19 cellular contexts compared by ENCODE assay signal in genomic region chr20:31707258-31707615, GRCh38. TPM values are rescaled to one million over a fixed set of nuclear protein-coding genes. Genes with fewer than 3 reads are reported as not detected.
DNase-seq lines count a peak whose midpoint lies in the region; ATAC-seq and TF ChIP-seq lines count a peak whose summit lies in the region.
"Had no signal": no experiment of that assay in that cellular context is flagged by ENCODE, and none has a peak within 500 bp of the region (broad histone marks: within the 10 kb centered on the region; RNA-seq: fewer than 3 reads in every experiment).

No MANE protein-coding gene starts in this region.

- no peak overlapping the region for H3K4me3 Mint-ChIP-seq in activated T-cell treated with anti-CD3 and anti-CD28 coated beads, Interleukin-2, amount 50 U/mL, for 24 hours
- H3K4me3 Mint-ChIP-seq in activated CD8-positive, alpha-beta memory T cell treated with anti-CD3 and anti-CD28 coated beads, Interleukin-2, amount 10 ng/mL, durations not matched to agents 7 days and 5 days: no peak overlapping the region
- H3K4me3 Mint-ChIP-seq: nephron had no signal

- peaks cover 74% of the 10 kb centered on the region for H3K4me1 ChIP-seq in RWPE2 (ENCODE audit: insufficient read depth, poor library complexity, severe bottlenecking)
- peaks cover 60 to 92% of the 10 kb centered on the region in 2 donors for H3K4me1 ChIP-seq in left lung
- H3K4me1 ChIP-seq in thyroid gland: peaks cover 76 to 91% of the 10 kb centered on the region in 2 donors

- no peak for ATAC-seq in RWPE2 (ENCODE audit: low read depth)
- no peak for ATAC-seq in left lung
- ATAC-seq in activated CD8-positive, alpha-beta memory T cell treated with anti-CD3 and anti-CD28 coated beads, Interleukin-2, amount 10 ng/mL, durations not matched to agents 7 days and 5 days: no peak
- ATAC-seq: activated naive CD4-positive, alpha-beta T cell treated with anti-CD3 and anti-CD28 coated beads, Interleukin-2, amount 50 U/mL, for 72 hours; GM12878; left ventricle myocardium superior had no signal

- WGBS in thyroid gland, 2 donors: 89 to 97% methylated on average over 5 of the region's 5 CpGs

- no peak for TF ChIP-seq POLR2A in thyroid gland (IDR thresholded peaks at IDR 0.05)

- H3K27ac Mint-ChIP-seq in activated T-cell treated with anti-CD3 and anti-CD28 coated beads, Interleukin-2, amount 50 U/mL, for 24 hours: peak overlapping the region; percentile 85
- H3K27ac Mint-ChIP-seq in activated CD8-positive, alpha-beta memory T cell treated with anti-CD3 and anti-CD28 coated beads, Interleukin-2, amount 10 ng/mL, durations not matched to agents 7 days and 5 days: no peak overlapping the region

- H3K27me3 Mint-ChIP-seq in activated T-cell treated with anti-CD3 and anti-CD28 coated beads, Interleukin-2, amount 50 U/mL, for 24 hours: no peaks in the 10 kb centered on the region
- no peaks in the 10 kb centered on the region for H3K27me3 Mint-ChIP-seq in activated CD8-positive, alpha-beta memory T cell treated with anti-CD3 and anti-CD28 coated beads, Interleukin-2, amount 10 ng/mL, durations not matched to agents 7 days and 5 days

- intact Hi-C loops in left lung (cut with DNase I): no loop called here
- intact Hi-C loops in thyroid gland (cut with DNase I): no loop called here

- H3K27ac ChIP-seq in RWPE2 (ENCODE audit: poor library complexity, severe bottlenecking): peak overlapping the region; percentile 99
- peak overlapping the region; percentile 18 to 75 for H3K27ac ChIP-seq in left lung
- H3K27ac ChIP-seq in thyroid gland: peak overlapping the region; percentile 81 to 99 (median 98)
- H3K27ac ChIP-seq: cardiac muscle cell had no signal

- no peaks in the 10 kb centered on the region for H3K27me3 ChIP-seq in RWPE2 (ENCODE audit: insufficient read depth, poor library complexity, severe bottlenecking)
- H3K27me3 ChIP-seq in left lung: no peaks in the 10 kb centered on the region
- H3K27me3 ChIP-seq in thyroid gland: no peaks in the 10 kb centered on the region
- H3K27me3 ChIP-seq: cardiac muscle cell, MG63, testis had no signal

- H3K4me3 ChIP-seq in RWPE2 (ENCODE audit: severe bottlenecking): no peak overlapping the region
- no peak overlapping the region for H3K4me3 ChIP-seq in left lung
- H3K4me3 ChIP-seq in thyroid gland (replicated peaks in 1 of 3): no peak overlapping the region
- H3K4me3 ChIP-seq: cardiac muscle cell, GM12878, MG63, testis had no signal

- peaks cover 99% of the 10 kb centered on the region for H3K36me3 Mint-ChIP-seq in activated T-cell treated with anti-CD3 and anti-CD28 coated beads, Interleukin-2, amount 50 U/mL, for 24 hours (ENCODE audit: low read depth)
- peaks cover 53% of the 10 kb centered on the region for H3K36me3 Mint-ChIP-seq in activated CD8-positive, alpha-beta memory T cell treated with anti-CD3 and anti-CD28 coated beads, Interleukin-2, amount 10 ng/mL, durations not matched to agents 7 days and 5 days

- CTCF ChIA-PET in activated CD8-positive, alpha-beta memory T cell treated with anti-CD3 and anti-CD28 coated beads, Interleukin-2, amount 10 ng/mL, durations not matched to agents 7 days and 5 days (lab: Charles Lee): interaction anchor here (0.6 to 22.3 kb wide), 6 partner anchors 13 to 49 kb away, joined by 3 to 685 read pairs (median 4); partner anchors contain the start of gene BCL2L1

- TF ChIP-seq CTCF in RWPE2 (IDR thresholded peaks at IDR 0.05; ENCODE audit: poor library complexity, severe bottlenecking): no peak
- no peak for TF ChIP-seq CTCF in left lung (IDR thresholded peaks at IDR 0.05)
- TF ChIP-seq CTCF in thyroid gland (IDR thresholded peaks at IDR 0.05): no peak

- no peak for DNase-seq in activated T-cell treated with anti-CD3 and anti-CD28 coated beads, Interleukin-2, amount 50 U/mL, for 24 hours
- DNase-seq in activated T-cell treated with anti-CD3 and anti-CD28 coated beads for 4 hours (no peak), RWPE2 (ENCODE audit: low spot score) (peak; percentile 45), left lung (no peak), thyroid gland (no peak), NCI-H526 (lab: John Stamatoyannopoulos, UW) (no peak), NCI-H82 treated with DMSO at 0.1 percent for 48 hours (lab: John Stamatoyannopoulos, UW; ENCODE audit: unreplicated experiment) (no peak)
- DNase-seq in activated CD8-positive, alpha-beta memory T cell treated with anti-CD3 and anti-CD28 coated beads, Interleukin-2, amount 10 ng/mL, durations not matched to agents 7 days and 5 days: no peak
- DNase-seq: effector memory CD4-positive, alpha-beta T cell; left ventricle myocardium superior; MG63; NCI-H2081; NCI-H524 treated with DMSO at 0.1 percent for 48 hours; testis; WERI-Rb-1 had no signal

- H3K9me3 Mint-ChIP-seq in activated T-cell treated with anti-CD3 and anti-CD28 coated beads, Interleukin-2, amount 50 U/mL, for 24 hours: no peaks in the 10 kb centered on the region
- H3K9me3 Mint-ChIP-seq in activated CD8-positive, alpha-beta memory T cell treated with anti-CD3 and anti-CD28 coated beads, Interleukin-2, amount 10 ng/mL, durations not matched to agents 7 days and 5 days (ENCODE audit: low read depth): no peaks in the 10 kb centered on the region
- H3K9me3 Mint-ChIP-seq: activated naive CD4-positive, alpha-beta T cell treated with anti-CD3 and anti-CD28 coated beads, Interleukin-2, amount 50 U/mL, for 72 hours; nephron had no signal

- H3K9me3 ChIP-seq in RWPE2 (ENCODE audit: severe bottlenecking) (no peaks in the 10 kb centered on the region), left lung (no peaks in the 10 kb centered on the region), thyroid gland (no peaks in the 10 kb centered on the region)
- H3K9me3 ChIP-seq: MG63, testis had no signal

- peaks cover 75% of the 10 kb centered on the region for H3K4me1 Mint-ChIP-seq in activated T-cell treated with anti-CD3 and anti-CD28 coated beads, Interleukin-2, amount 50 U/mL, for 24 hours (ENCODE audit: low read depth)
- H3K4me1 Mint-ChIP-seq in activated CD8-positive, alpha-beta memory T cell treated with anti-CD3 and anti-CD28 coated beads, Interleukin-2, amount 10 ng/mL, durations not matched to agents 7 days and 5 days: peaks cover 67% of the 10 kb centered on the region

- H3K36me3 ChIP-seq in RWPE2 (ENCODE audit: low read depth) (peaks cover 94% of the 10 kb centered on the region), left lung (peaks cover 0 to 70% of the 10 kb centered on the region in 2 donors), thyroid gland (peaks cover 9 to 12% of the 10 kb centered on the region in 2 donors)

RNA-seq across cellular contexts. Expression of gene BCL2L1, which starts 15.4 kb away (rescaled TPM):
- total RNA-seq in left lung (100 to 1,000 TPM; 122 to 181 TPM), thyroid gland (100 to 1,000 TPM; 110 to 154 (median 125) TPM)
- total RNA-seq in activated CD8-positive, alpha-beta memory T cell treated with anti-CD3 and anti-CD28 coated beads, Interleukin-2, amount 10 ng/mL, durations not matched to agents 7 days and 5 days: 100 to 1,000 TPM in 1 of 2 experiments, 10 to 100 TPM in 1; 69.8 to 121 TPM

RNA-seq across cellular contexts. Expression of gene TPX2, which starts 31.9 kb away (rescaled TPM):
- total RNA-seq in left lung (10 to 100 TPM in 1 of 2 donors, 1 to 10 TPM in 1; 5.1 to 16.5 TPM), thyroid gland (1 to 10 TPM in 2 of 4 donors, under 1 TPM in 2; 0.39 to 2.0 (median 0.82) TPM)
- 100 to 1,000 TPM; 148 to 159 TPM for total RNA-seq in activated CD8-positive, alpha-beta memory T cell treated with anti-CD3 and anti-CD28 coated beads, Interleukin-2, amount 10 ng/mL, durations not matched to agents 7 days and 5 days

Comparison
In these comparisons a context has a peak if more than half of its experiments do, and no peak if none do; other contexts are left out.
1. H3K27ac ChIP-seq: peak in every context shown above with its lines; median percentile 99 in RWPE2; 98 in thyroid gland; 46 in left lung.
2. RNA of gene TPX2, which starts 31.9 kb away (total RNA-seq): 148 to 159 TPM in activated CD8-positive, alpha-beta memory T cell treated with anti-CD3 and anti-CD28 coated beads, Interleukin-2, amount 10 ng/mL, durations not matched to agents 7 days and 5 days; 5.1 to 16.5 TPM in left lung and 0.39 to 2.0 TPM in thyroid gland; every median in the first group is over 4 times any median in the second.